In the genomic region with DNA sequence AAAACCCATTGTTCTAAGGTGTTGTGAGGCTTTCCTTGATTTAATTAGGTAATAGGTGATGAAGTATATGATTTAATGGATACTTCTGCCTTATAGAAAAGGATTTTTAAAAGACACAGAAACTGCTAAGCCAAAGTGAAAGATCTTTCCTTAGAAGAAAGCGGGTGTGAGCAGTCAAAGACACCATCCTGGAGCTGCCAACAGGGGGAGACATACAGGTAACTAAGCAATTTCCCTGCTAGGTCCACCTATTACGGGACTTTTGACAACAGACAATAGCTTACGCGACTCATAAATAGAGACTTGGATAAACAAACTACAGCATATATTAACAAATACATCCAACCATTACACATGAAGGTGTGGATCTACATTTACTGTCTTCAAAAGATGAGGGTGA, we compare ENCODE assay signal across 8 cellular contexts.
A peak's percentile ranks its signal among the peaks of the same experiment; 100 is the strongest.
DNase-seq lines count a peak whose midpoint lies in the region; ATAC-seq and TF ChIP-seq lines count a peak whose summit lies in the region.

No MANE protein-coding gene starts in this region.

- POLR2A ChIA-PET in PC-3 (lab: Charles Lee; ENCODE audit: unreplicated experiment), result no interaction called here

- ATAC-seq in PC-3 (no peak), GM21737 (IDR thresholded peaks at IDR 0.05; ENCODE audit: unreplicated experiment) (no peak), left lung (no peak)

- H3K79me2 ChIP-seq in PC-3 (ENCODE audit: low read length), result no peaks in the 10 kb centered on the region

- H3K4me3 ChIP-seq in AG09309 (ENCODE audit: control insufficient read depth, low read depth, low read length) (no peak overlapping the region), GM12864 (ENCODE audit: low read depth, low read length) (no peak overlapping the region), PC-3 (ENCODE audit: low read length) (no peak overlapping the region), fibroblast of mammary gland (ENCODE audit: control insufficient read depth, low read depth, low read length) (no peak overlapping the region), left lung (no peak overlapping the region)

- no peaks in the 10 kb centered on the region for H4K20me1 ChIP-seq in PC-3 (ENCODE audit: low read length)

- H3K27me3 ChIP-seq in PC-3 (ENCODE audit: low read length) (no peaks in the 10 kb centered on the region), left lung (no peaks in the 10 kb centered on the region)

- no peaks in the 10 kb centered on the region for H3K9me2 ChIP-seq in PC-3 (replicated peaks; ENCODE audit: low read length)

- CTCF ChIA-PET in PC-3 (lab: Charles Lee), result interaction anchor here (0.6 kb wide), 1 partner anchor 593 kb away, joined by 3 read pairs; no protein-coding TSS in a partner anchor

- H3K4me1 ChIP-seq in PC-3 (ENCODE audit: insufficient read depth, low read length) (peaks cover 9% of the 10 kb centered on the region), left lung (no peaks in the 10 kb centered on the region)

- H2AFZ ChIP-seq in PC-3 (ENCODE audit: low read length), result no peak overlapping the region

- H3K9me3 ChIP-seq in PC-3 (ENCODE audit: low read length) (no peaks in the 10 kb centered on the region), left lung (no peaks in the 10 kb centered on the region)

- DNase-seq in AG09309 (ENCODE audit: low read depth) (no peak), GM12864 (ENCODE audit: low read depth) (no peak), PC-3 (peak; percentile 18), fibroblast of mammary gland (ENCODE audit: low read depth) (peak; percentile 10), NCI-H526 treated with DMSO at 0.1 percent for 48 hours (lab: John Stamatoyannopoulos, UW) (no peak), left lung (no peak), cerebellar cortex (ENCODE audit: low spot score) (no peak)

- no peaks in the 10 kb centered on the region for H3F3A ChIP-seq in PC-3 (ENCODE audit: low read length, unreplicated experiment)

- no TSS peak for BruUV-seq in PC-3 (replicated peaks; lab: Mats Ljungman, UMichigan)

- no peak overlapping the region for H3K4me2 ChIP-seq in PC-3 (ENCODE audit: low read length)

- TF ChIP-seq CTCF in AG09309 (IDR thresholded peaks at IDR 0.05; ENCODE audit: control insufficient read depth, insufficient read depth, low read depth, low read length, missing control alignments) (peak; percentile 23), GM12864 (IDR thresholded peaks at IDR 0.05; ENCODE audit: low read depth, low read length, missing control alignments) (peak; percentile 53), PC-3 (conservative IDR thresholded peaks at IDR 0.05; ENCODE audit: low read depth, low read length) (peak; percentile 63), fibroblast of mammary gland (conservative IDR thresholded peaks at IDR 0.05; ENCODE audit: control insufficient read depth, insufficient read depth, low read depth, low read length) (peak; percentile 41), left lung (IDR thresholded peaks at IDR 0.05) (no peak)

- intact Hi-C loops in PC-3 (cut with micrococcal nuclease) (no loop called here), left lung (cut with DNase I) (no loop called here)

- H3K27ac ChIP-seq in PC-3 (ENCODE audit: low read length) (no peak overlapping the region), left lung (no peak overlapping the region)

- H3K36me3 ChIP-seq in PC-3 (ENCODE audit: low read depth, low read length) (no peaks in the 10 kb centered on the region), left lung (no peaks in the 10 kb centered on the region)

- H3K9ac ChIP-seq in PC-3 (ENCODE audit: low read length), result no peak overlapping the region

Comparison
In these comparisons a context has a peak if more than half of its experiments do, and no peak if none do; other contexts are left out.
1. DNase-seq: peak in PC-3 (single experiment) and fibroblast of mammary gland (single experiment); none in AG09309 (single experiment), GM12864 (single experiment), NCI-H526 treated with DMSO at 0.1 percent for 48 hours (single experiment), left lung (0 of 2) and cerebellar cortex (single experiment).
2. CTCF ChIP-seq: peak in AG09309 (single experiment), GM12864 (single experiment), PC-3 (single experiment) and fibroblast of mammary gland (single experiment); none in left lung (0 of 2).